In the genomic region with DNA sequence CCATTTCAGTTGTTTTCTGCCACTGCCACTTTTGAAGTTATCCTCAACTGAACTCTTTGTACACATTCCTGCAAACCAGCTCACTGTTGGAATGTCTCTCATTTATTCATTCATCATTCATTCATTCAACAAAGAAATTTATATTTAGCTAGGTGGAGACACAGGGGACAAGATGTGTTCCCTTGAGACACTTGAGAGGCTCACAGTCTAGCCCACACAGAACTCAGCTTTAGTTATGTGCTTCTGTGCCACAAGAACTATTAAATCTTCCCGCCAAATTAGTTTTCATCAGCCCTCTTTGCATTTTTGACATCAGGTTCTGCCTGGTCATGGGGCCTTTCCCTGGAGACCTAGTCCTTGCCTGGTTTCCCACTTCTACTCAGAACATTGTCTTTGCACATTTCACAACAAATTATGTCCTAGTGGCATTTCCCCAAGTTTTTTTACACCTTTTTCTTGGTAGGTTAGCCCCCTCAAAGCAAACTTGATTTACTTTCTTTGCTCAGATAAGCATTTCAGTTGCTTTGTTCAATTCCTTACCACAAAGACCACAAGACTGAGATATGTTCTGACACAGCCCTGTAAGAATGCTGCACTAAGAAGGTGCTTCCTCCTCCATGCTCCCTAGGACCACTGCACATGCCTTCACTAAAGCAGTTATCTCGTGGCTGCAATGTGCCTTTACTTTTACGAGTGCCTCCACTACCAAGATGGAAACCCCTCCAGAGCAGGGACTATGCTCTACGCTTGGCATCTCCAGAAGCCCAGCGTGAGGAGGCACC, we compare ENCODE assay signal across 1 cellular context.
A peak's percentile ranks its signal among the peaks of the same experiment; 100 is the strongest.
TF ChIP-seq lines count a peak whose summit lies in the region.

No MANE protein-coding gene starts in this region.

TF ChIP-seq in GM12878, 131 proteins besides CTCF, POLR2A, EP300 and RAD21:
- TF ChIP-seq NFIC (IDR thresholded peaks at IDR 0.05; ENCODE audit: low read depth, low read length) (no peak), RUNX3 (IDR thresholded peaks at IDR 0.05; ENCODE audit: low read length) (peak; percentile 60; the same call in 1 of the 2 replicates)
